ENCODE assay signal across 8 cellular contexts in the genomic region with DNA sequence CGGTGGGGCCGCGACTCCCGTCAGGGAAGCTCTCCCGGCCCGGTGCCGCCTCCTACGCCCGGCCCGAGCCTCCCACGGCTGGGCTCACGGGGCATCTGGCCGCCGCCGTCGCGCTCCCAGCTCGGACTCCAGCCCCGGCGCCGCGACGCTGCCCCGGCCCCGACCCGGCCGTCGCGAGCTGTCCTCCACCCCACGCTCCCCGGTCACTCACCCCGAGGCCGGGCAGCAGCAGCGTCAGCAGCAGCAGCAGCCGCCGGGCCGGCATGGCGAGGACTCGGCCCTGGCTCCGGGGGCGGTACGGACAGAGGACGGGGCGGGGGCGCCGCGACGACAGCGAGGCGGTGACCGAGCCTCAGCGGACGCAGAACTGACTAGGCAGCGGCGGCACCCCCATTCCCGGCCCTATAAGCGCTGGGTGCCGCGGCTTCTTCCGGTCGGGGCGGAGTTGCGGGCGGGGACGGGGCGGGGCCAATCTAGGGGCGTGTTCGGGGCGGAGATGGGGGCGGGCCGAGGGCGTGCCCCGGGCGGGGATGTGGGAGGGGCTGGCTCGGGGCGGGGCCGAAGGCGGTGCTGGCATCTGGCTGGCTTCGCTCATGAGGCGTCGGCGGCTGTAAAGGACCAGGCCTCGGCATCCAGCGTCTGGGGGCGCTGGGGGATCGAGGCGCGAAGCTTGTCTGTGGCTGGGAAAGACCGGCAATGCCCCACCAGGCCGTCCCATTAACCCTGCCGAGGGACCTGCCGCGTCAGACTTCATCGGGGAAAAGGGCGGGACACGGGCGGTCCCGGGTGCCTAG. TPM values are rescaled to one million over a fixed set of nuclear protein-coding genes. Genes with fewer than 3 reads are reported as not detected.
A peak's percentile ranks its signal among the peaks of the same experiment; 100 is the strongest.
DNase-seq lines count a peak whose midpoint lies in the region; ATAC-seq and TF ChIP-seq lines count a peak whose summit lies in the region.

A gene (minus strand): TSS at position 380 of the 794 bp plus-strand sequence. CDS start 115 bp downstream, at position 265.

- no peaks in the 10 kb centered on the region for H3K36me3 ChIP-seq in spleen

- H3K4me3 ChIP-seq in AG04450 (ENCODE audit: low read depth, low read length) (peak within 1 kb of the TSS; percentile 68), cardiac fibroblast (replicated peaks in 1 of 2; ENCODE audit: low read depth in 2 of 2, low read length in 2 of 2) (peak within 1 kb of the TSS; percentile 63 to 68), spleen (peak within 1 kb of the TSS; percentile 60 to 92 (median 72))

- peak; percentile 67 to 87 (median 87) for TF ChIP-seq POLR2A in spleen (IDR thresholded peaks at IDR 0.05)

- WGBS in spleen, 5 donors, result 0 to 1% (median 1%) methylated on average over 22 to 98 of the region's 98 CpGs

- intact Hi-C loops in spleen (cut with DNase I; ENCODE audit: low total_unique reads), result loop anchor here (5.0 kb wide), 2 partner anchors 98 to 218 kb away; a partner anchor contains a TSS

- TF ChIP-seq CTCF in AG04450 (IDR thresholded peaks at IDR 0.05; ENCODE audit: low read depth, low read length) (no peak), cardiac fibroblast (IDR thresholded peaks at IDR 0.05; ENCODE audit: low read depth, low read length) (no peak), spleen (IDR thresholded peaks at IDR 0.05 in 8 of 11, conservative IDR thresholded peaks at IDR 0.05 in 3 of 11) (peak in 2 of 11 experiments; percentile 6 to 31)

- H3K27ac ChIP-seq in AG04450 (ENCODE audit: low read depth, low read length), result peak within 1 kb of the TSS; percentile 93
- H3K27ac ChIP-seq in spleen, result peak within 1 kb of the TSS; percentile 95 to 99 (median 97)

- CTCF ChIA-PET in AG04450 (lab: Charles Lee), result interaction anchor here (2.0 to 12.2 kb wide), 3 partner anchors 66 to 153 kb away, joined by 8 to 698 read pairs (median 92); no protein-coding TSS in a partner anchor

- no peaks in the 10 kb centered on the region for H3K27me3 ChIP-seq in AG04450 (ENCODE audit: control insufficient read depth, insufficient read depth, low read length)
- no peaks in the 10 kb centered on the region for H3K27me3 ChIP-seq in spleen (replicated peaks in 1 of 7)

- no peaks in the 10 kb centered on the region for H3K9me3 ChIP-seq in AG04450 (ENCODE audit: control insufficient read depth, insufficient read depth, low read length)
- no peaks in the 10 kb centered on the region for H3K9me3 ChIP-seq in spleen

- peak; percentile 56 for ATAC-seq in GM18873 (IDR thresholded peaks at IDR 0.05; ENCODE audit: low FRiP score, unreplicated experiment)
- peak; percentile 67 for ATAC-seq in HG03108 (IDR thresholded peaks at IDR 0.05; ENCODE audit: unreplicated experiment)

- POLR2A ChIA-PET in AG04450 (lab: Yijun Ruan, JAX), result interaction anchor here (0.6 to 2.6 kb wide), 10 partner anchors 11 to 110 kb away, joined by 3 to 16 read pairs (median 5); no protein-coding TSS in a partner anchor

- DNase-seq in AG04450 (ENCODE audit: low read depth, low spot score), result peak; percentile 82
- DNase-seq in NCI-H345 treated with DMSO at 0.1 percent for 48 hours (lab: John Stamatoyannopoulos, UW; ENCODE audit: unreplicated experiment), result peak; percentile 45
- DNase-seq in activated CD4-positive, CD25-positive, alpha-beta regulatory T cell (lab: John Stamatoyannopoulos, UW), result peak; percentile 89 to 93 (median 92)
- peak; percentile 95 to 98 for DNase-seq in cardiac fibroblast (ENCODE audit: low read depth in 2 of 2)
- peak; percentile 81 for DNase-seq in inferior parietal cortex (ENCODE audit: extremely low spot score)
- DNase-seq in spleen, result peak; percentile 99

- peaks cover 18 to 78% (median 52%) of the 10 kb centered on the region in 6 donors for H3K4me1 ChIP-seq in spleen

RNA-seq across cellular contexts. Expression of the gene that starts here (rescaled TPM):
- polyA plus RNA-seq in AG04450 (2011; rRNA removed), result 4.5 and 4.7 TPM in 2 replicates
- 7.9 and 10.2 TPM in 2 replicates for polyA minus RNA-seq in AG04450 (2011; rRNA and poly(A)+ RNA removed)
- total RNA-seq in spleen, result 10 to 100 TPM; 34.5 to 65.4 (median 47.2) TPM
- polyA plus RNA-seq in spleen, result 1 to 10 TPM; 3.1 to 6.2 (median 3.7) TPM

Comparison
In these comparisons a context has a peak if more than half of its experiments do, and no peak if none do; other contexts are left out.
1. Peak in every context shown above with its lines: DNase-seq, ATAC-seq, H3K4me3 ChIP-seq and H3K27ac ChIP-seq.
2. DNase-seq: peak in every context shown above with its lines; median percentile 99 in spleen; 96 in cardiac fibroblast; 92 in activated CD4-positive, CD25-positive, alpha-beta regulatory T cell; 82 in AG04450; 81 in inferior parietal cortex; 45 in NCI-H345 treated with DMSO at 0.1 percent for 48 hours.